In genomic region chr2:178523596-178524134, GRCh38 we compare ENCODE assay signal across 2 cellular contexts.
TF ChIP-seq lines count a peak whose summit lies in the region.

No MANE protein-coding gene starts in this region.

TF ChIP-seq in GM12878, 131 proteins besides CTCF, POLR2A, EP300 and RAD21:
- TF ChIP-seq RUNX3 (IDR thresholded peaks at IDR 0.05; ENCODE audit: low read length) (peak; percentile 21; the same call in 1 of the 2 replicates), RAD51 (IDR thresholded peaks at IDR 0.05) (no peak)

TF ChIP-seq in HepG2, 621 proteins besides CTCF, POLR2A, EP300 and RAD21:
- TF ChIP-seq SAP130 (CRISPR knock-in tag; IDR thresholded peaks at IDR 0.05; ENCODE audit: low read depth) (no peak), ZNF275 (CRISPR knock-in tag; IDR thresholded peaks at IDR 0.05; ENCODE audit: borderline replicate concordance) (no peak), ZNF335 (CRISPR knock-in tag; IDR thresholded peaks at IDR 0.05) (no peak), NAIF1 (CRISPR knock-in tag; IDR thresholded peaks at IDR 0.05; ENCODE audit: borderline replicate concordance) (no peak), ZSCAN25 (CRISPR knock-in tag; IDR thresholded peaks at IDR 0.05) (no peak), SOX6 (IDR thresholded peaks at IDR 0.05) (no peak), SOX6 (CRISPR knock-in tag; IDR thresholded peaks at IDR 0.05) (no peak), SNAI1 (CRISPR knock-in tag; IDR thresholded peaks at IDR 0.05; ENCODE audit: borderline replicate concordance) (no peak), ZNF280B (CRISPR knock-in tag; IDR thresholded peaks at IDR 0.05; ENCODE audit: borderline replicate concordance) (no peak), GTF3A (CRISPR knock-in tag; conservative IDR thresholded peaks at IDR 0.05) (no peak), SMC3 (IDR thresholded peaks at IDR 0.05; ENCODE audit: low read length) (no peak), ZNF20 (CRISPR knock-in tag; IDR thresholded peaks at IDR 0.05) (no peak), NFKBIZ (CRISPR knock-in tag; IDR thresholded peaks at IDR 0.05) (no peak), EED (CRISPR knock-in tag; IDR thresholded peaks at IDR 0.05) (no peak), KLF13 (CRISPR knock-in tag; IDR thresholded peaks at IDR 0.05) (no peak), ARID4A (CRISPR knock-in tag; IDR thresholded peaks at IDR 0.05; ENCODE audit: borderline replicate concordance) (no peak)
